1 cellular context compared by ENCODE assay signal in genomic region chr6:44225579-44226325, GRCh38.
TF ChIP-seq lines count a peak whose summit lies in the region.

No MANE protein-coding gene starts in this region.

TF ChIP-seq in SK-N-SH treated with all-trans-retinoic acid at 6 μM for 48 hours, 23 proteins besides CTCF, POLR2A, EP300 and RAD21 (continued from another document):
- no peak for TF ChIP-seq PATZ1 (CRISPR knock-in tag; IDR thresholded peaks at IDR 0.05; ENCODE audit: borderline replicate concordance)
- no peak for TF ChIP-seq ZFP30 (CRISPR knock-in tag; IDR thresholded peaks at IDR 0.05)
- no peak for TF ChIP-seq TCF4 (CRISPR knock-in tag; IDR thresholded peaks at IDR 0.05; ENCODE audit: borderline replicate concordance)
- TF ChIP-seq ISL1 (CRISPR knock-in tag; IDR thresholded peaks at IDR 0.05): no peak
- TF ChIP-seq CSRNP3 (CRISPR knock-in tag; IDR thresholded peaks at IDR 0.05): no peak
- no peak for TF ChIP-seq CSDC2 (CRISPR knock-in tag; IDR thresholded peaks at IDR 0.05)
- no peak for TF ChIP-seq BACH2 (CRISPR knock-in tag; IDR thresholded peaks at IDR 0.05; ENCODE audit: borderline replicate concordance)
- TF ChIP-seq CREB5 (CRISPR knock-in tag; IDR thresholded peaks at IDR 0.05; ENCODE audit: low read depth): no peak
- TF ChIP-seq ZC3H10 (CRISPR knock-in tag; IDR thresholded peaks at IDR 0.05): no peak
- no peak for TF ChIP-seq ZNF8 (CRISPR knock-in tag; IDR thresholded peaks at IDR 0.05)
- no peak for TF ChIP-seq RARB (CRISPR knock-in tag; IDR thresholded peaks at IDR 0.05)
